Comparison of ENCODE assay signal across 1 cellular context in the genomic region with DNA sequence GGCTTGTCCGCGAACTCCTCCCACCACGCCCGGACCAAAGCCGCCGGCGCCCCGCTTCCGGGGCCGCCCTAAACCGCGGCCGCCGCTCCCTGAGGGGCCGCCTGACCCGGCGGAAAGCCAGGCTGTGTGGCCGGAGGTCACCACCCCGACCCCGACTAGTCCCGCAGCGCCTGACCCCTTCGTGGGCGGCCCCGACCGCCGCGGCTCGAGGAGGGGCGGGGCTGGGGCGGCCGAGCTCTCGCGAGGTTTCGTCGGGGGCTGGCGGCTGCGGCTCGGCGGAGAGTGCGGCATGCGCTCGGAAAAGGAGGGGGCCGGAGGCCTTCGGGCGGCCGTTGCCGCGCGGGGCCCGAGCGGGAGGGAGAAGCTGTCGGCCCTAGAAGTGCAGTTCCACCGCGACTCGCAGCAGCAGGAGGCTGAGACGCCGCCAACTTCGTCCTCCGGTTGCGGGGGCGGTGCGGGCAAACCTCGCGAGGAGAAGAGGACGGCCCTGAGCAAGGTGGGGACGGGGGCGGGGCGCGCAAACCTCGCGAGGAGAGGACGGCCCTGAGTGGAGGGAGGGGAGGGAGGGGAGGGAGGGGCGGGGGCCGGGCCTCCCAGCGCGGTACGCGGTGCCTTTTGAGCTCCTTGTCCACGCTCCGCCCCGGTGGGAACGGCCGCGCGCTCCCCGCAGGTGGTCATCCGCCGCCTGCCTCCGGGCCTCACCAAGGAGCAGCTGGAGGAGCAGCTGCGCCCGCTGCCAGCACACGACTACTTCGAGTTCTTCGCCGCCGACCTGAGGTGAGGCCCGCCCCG.
A peak's percentile ranks its signal among the peaks of the same experiment; 100 is the strongest.
TF ChIP-seq lines count a peak whose summit lies in the region.

A gene with protein sequence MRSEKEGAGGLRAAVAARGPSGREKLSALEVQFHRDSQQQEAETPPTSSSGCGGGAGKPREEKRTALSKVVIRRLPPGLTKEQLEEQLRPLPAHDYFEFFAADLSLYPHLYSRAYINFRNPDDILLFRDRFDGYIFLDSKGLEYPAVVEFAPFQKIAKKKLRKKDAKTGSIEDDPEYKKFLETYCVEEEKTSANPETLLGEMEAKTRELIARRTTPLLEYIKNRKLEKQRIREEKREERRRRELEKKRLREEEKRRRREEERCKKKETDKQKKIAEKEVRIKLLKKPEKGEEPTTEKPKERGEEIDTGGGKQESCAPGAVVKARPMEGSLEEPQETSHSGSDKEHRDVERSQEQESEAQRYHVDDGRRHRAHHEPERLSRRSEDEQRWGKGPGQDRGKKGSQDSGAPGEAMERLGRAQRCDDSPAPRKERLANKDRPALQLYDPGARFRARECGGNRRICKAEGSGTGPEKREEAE (plus strand): TSS at position 251 of the 792 bp plus-strand sequence. CDS start 39 bp downstream, at position 290.

TF ChIP-seq in IMR-90, 13 proteins besides CTCF, POLR2A, EP300 and RAD21:
- TF ChIP-seq NFE2L2 (IDR thresholded peaks at IDR 0.05; ENCODE audit: low read depth, low read length) (no peak), RCOR1 (IDR thresholded peaks at IDR 0.05; ENCODE audit: insufficient replicate concordance, low read length) (no peak), USF2 (IDR thresholded peaks at IDR 0.05; ENCODE audit: low read depth, low read length) (0 out of 2 replicates have a peak, but pooled peaks have one; percentile 2), MAZ (IDR thresholded peaks at IDR 0.05; ENCODE audit: borderline replicate concordance, low read depth, low read length) (peak; percentile 74; the same call in 1 of the 2 replicates), RFX5 (IDR thresholded peaks at IDR 0.05; ENCODE audit: low read depth, low read length) (no peak), SMC3 (IDR thresholded peaks at IDR 0.05; ENCODE audit: low read depth, low read length) (no peak), CEBPB (IDR thresholded peaks at IDR 0.05; ENCODE audit: low read depth, low read length) (no peak), BHLHE40 (IDR thresholded peaks at IDR 0.05; ENCODE audit: low read depth, low read length) (no peak), MXI1 (IDR thresholded peaks at IDR 0.05; ENCODE audit: borderline replicate concordance, low read depth, low read length) (peak; percentile 37; the same call in 1 of the 2 replicates), CHD1 (IDR thresholded peaks at IDR 0.05; ENCODE audit: low read depth, low read length) (no peak)
- TF ChIP-seq, protein P1, sequence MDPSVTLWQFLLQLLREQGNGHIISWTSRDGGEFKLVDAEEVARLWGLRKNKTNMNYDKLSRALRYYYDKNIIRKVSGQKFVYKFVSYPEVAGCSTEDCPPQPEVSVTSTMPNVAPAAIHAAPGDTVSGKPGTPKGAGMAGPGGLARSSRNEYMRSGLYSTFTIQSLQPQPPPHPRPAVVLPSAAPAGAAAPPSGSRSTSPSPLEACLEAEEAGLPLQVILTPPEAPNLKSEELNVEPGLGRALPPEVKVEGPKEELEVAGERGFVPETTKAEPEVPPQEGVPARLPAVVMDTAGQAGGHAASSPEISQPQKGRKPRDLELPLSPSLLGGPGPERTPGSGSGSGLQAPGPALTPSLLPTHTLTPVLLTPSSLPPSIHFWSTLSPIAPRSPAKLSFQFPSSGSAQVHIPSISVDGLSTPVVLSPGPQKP (IDR thresholded peaks at IDR 0.05; ENCODE audit: borderline replicate concordance, low read depth, low read length) = no peak
